In the genomic region with DNA sequence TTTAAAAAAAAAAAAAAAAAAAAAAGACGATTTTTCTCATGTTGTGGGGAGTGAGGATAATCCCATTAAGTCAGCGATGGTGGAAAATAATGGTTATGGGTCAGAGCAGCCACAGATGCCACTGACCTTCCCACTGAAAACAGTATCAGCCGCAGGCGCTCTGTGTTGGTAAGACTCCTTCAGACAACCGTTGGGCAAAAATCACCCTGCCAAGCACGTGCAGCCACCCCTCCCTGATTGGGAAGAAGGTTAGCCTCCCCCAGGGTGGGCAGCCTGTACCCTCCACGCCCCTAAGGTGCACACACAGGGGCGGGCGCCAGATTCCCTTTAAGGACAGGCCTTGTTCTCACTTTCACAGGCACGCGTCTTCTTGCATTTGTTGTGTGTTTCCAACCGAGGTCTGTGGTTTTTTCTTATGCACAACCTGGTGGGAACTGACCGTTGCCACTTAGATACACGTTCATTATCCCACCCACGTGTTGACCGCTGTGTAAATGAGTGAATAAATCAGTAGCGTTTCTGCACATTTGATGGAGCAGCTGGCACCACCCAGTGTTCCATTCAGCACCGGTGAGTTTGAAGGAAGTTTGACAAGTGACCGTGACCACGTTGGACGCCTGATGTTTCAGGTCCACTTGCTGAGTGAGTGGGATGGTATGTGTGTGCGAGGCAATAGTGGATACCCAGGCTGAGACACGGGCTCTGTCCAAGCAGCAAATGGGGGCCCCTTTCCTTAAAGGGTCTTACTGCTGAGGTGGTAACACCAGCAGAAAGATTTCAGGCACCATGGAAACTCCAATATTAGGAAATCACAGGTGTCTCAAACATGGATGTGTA, we compare ENCODE assay signal across 25 cellular contexts.
"Had no signal": no experiment of that assay in that cellular context is flagged by ENCODE, and none has a peak within 500 bp of the region (broad histone marks: within the 10 kb centered on the region; RNA-seq: fewer than 3 reads in every experiment).

No MANE protein-coding gene starts in this region.

- H3K27ac ChIP-seq: brain microvascular endothelial cell, colonic mucosa, epithelial cell of prostate, esophagus squamous epithelium, gastroesophageal sphincter had no signal

- H3K4me1 ChIP-seq: colonic mucosa, esophagus squamous epithelium, gastroesophageal sphincter had no signal

- H3K36me3 ChIP-seq: brain microvascular endothelial cell, colonic mucosa had no signal

- ATAC-seq: activated CD4-positive, alpha-beta T cell treated with anti-CD3 and anti-CD28 coated beads for 36 hours; activated CD8-positive, alpha-beta memory T cell treated with anti-CD3 and anti-CD28 coated beads, Interleukin-2, amount 10 ng/mL, durations not matched to agents 7 days and 5 days; activated CD8-positive, alpha-beta T cell treated with anti-CD3 and anti-CD28 coated beads, Interleukin-2, amount 10 ng/mL, durations not matched to agents 7 days and 5 days; gastroesophageal sphincter had no signal

- H3K9me3 ChIP-seq: colonic mucosa, esophagus squamous epithelium, gastroesophageal sphincter had no signal

- H3K4me3 ChIP-seq: colonic mucosa, esophagus squamous epithelium, gastroesophageal sphincter had no signal

- DNase-seq: activated CD4-positive, alpha-beta memory T cell treated with anti-CD3 and anti-CD28 coated beads for 36 hours; activated CD4-positive, alpha-beta T cell treated with anti-CD3 and anti-CD28 coated beads for 36 hours; activated CD4-positive, alpha-beta T cell treated with anti-CD3 and anti-CD28 coated beads, Interleukin-2, amount 10 ng/mL, durations not matched to agents 24 days and 14 days; activated CD4-positive, CD25-positive, alpha-beta regulatory T cell; activated CD4-positive, CD25-positive, alpha-beta regulatory T cell treated with anti-CD3 and anti-CD28 coated beads, Interleukin-2, amount 50 U/mL, for 72 hours; activated CD8-positive, alpha-beta memory T cell treated with anti-CD3 and anti-CD28 coated beads, Interleukin-2, amount 10 ng/mL, durations not matched to agents 7 days and 5 days; activated CD8-positive, alpha-beta memory T cell treated with anti-CD3 and anti-CD28 coated beads, Interleukin-2, amount 50 U/mL, for 4 hours; activated CD8-positive, alpha-beta T cell treated with anti-CD3 and anti-CD28 coated beads, Interleukin-2, amount 10 ng/mL, durations not matched to agents 7 days and 5 days; activated gamma-delta T cell treated with Interleukin-2 at 50 U/mL for 16 hours; activated naive CD4-positive, alpha-beta T cell treated with anti-CD3 and anti-CD28 coated beads, Interleukin-2, amount 50 U/mL, for 16 hours; activated naive CD4-positive, alpha-beta T cell treated with Interleukin-2 at 50 U/mL for 16 hours; activated T-cell treated with anti-CD3 and anti-CD28 coated beads, Interleukin-2, amount 50 U/mL, for 1 hour; activated T-cell treated with anti-CD3 and anti-CD28 coated beads, Interleukin-2, amount 50 U/mL, for 48 hours; amniotic stem cell; anterior cingulate cortex; brain microvascular endothelial cell; central memory CD4-positive, alpha-beta T cell; cerebellar nuclear complex; colonic mucosa; effector CD8-positive, alpha-beta T cell; esophagus squamous epithelium; foreskin melanocyte; T-helper 2 cell had no signal

- H3K27me3 ChIP-seq: brain microvascular endothelial cell, colonic mucosa, esophagus squamous epithelium, gastroesophageal sphincter had no signal
